In genomic region chr19:18306209-18306902, GRCh38 we compare ENCODE assay signal across 11 cellular contexts. TPM values are rescaled to one million over a fixed set of nuclear protein-coding genes. Genes with fewer than 3 reads are reported as not detected.
DNase-seq lines count a peak whose midpoint lies in the region; ATAC-seq, FAIRE-seq and TF ChIP-seq lines count a peak whose summit lies in the region.
"Had no signal": no experiment of that assay in that cellular context is flagged by ENCODE, and none has a peak within 500 bp of the region (broad histone marks: within the 10 kb centered on the region; RNA-seq: fewer than 3 reads in every experiment).

No MANE protein-coding gene starts in this region.

- WGBS in SK-N-SH (ENCODE audit: low lambda C conversion rate): 92% methylated on average over 26 of the region's 26 CpGs
- WGBS in small intestine, 3 donors: 75 to 82% (median 82%) methylated on average over 26 of the region's 26 CpGs
- WGBS in suprapubic skin: 90% methylated on average over 18 of the region's 26 CpGs

- TF ChIP-seq POLR2A in suprapubic skin (IDR thresholded peaks at IDR 0.05): no peak

- no peaks in the 10 kb centered on the region for H4K20me1 ChIP-seq in SK-N-SH (ENCODE audit: insufficient read depth)
- no peaks in the 10 kb centered on the region for H4K20me1 ChIP-seq in fibroblast of lung (ENCODE audit: control insufficient read depth, extremely low read depth, insufficient read depth, low read length)

- no peaks in the 10 kb centered on the region for H3K27me3 ChIP-seq in SK-N-SH (ENCODE audit: insufficient read depth)
- H3K27me3 ChIP-seq in fibroblast of lung (ENCODE audit: control insufficient read depth, insufficient read depth, low read length): no peaks in the 10 kb centered on the region
- H3K27me3 ChIP-seq in stomach smooth muscle (ENCODE audit: control insufficient read depth in 1 of 2, insufficient read depth in 2 of 2, low read length in 2 of 2): no peaks in the 10 kb centered on the region
- H3K27me3 ChIP-seq in small intestine (ENCODE audit: control insufficient read depth in 2 of 2, insufficient read depth in 2 of 2, low read length in 2 of 2): no peaks in the 10 kb centered on the region
- no peaks in the 10 kb centered on the region for H3K27me3 ChIP-seq in suprapubic skin

- H3K4me2 ChIP-seq in SK-N-SH (no peak overlapping the region), fibroblast of lung (ENCODE audit: extremely low read depth, insufficient read depth, low read length) (no peak overlapping the region)

- TF ChIP-seq CTCF in SK-N-SH (IDR thresholded peaks at IDR 0.05) (no peak), fibroblast of lung (conservative IDR thresholded peaks at IDR 0.05 in 1 of 2, IDR thresholded peaks at IDR 0.05 in 1 of 2; ENCODE audit: low read depth in 1 of 2, low read length in 2 of 2) (no peak), suprapubic skin (IDR thresholded peaks at IDR 0.05) (no peak)

- H3K79me2 ChIP-seq in SK-N-SH (ENCODE audit: insufficient read depth) (no peaks in the 10 kb centered on the region), fibroblast of lung (ENCODE audit: control insufficient read depth, insufficient read depth, low read length) (no peaks in the 10 kb centered on the region)

- H3K4me3 ChIP-seq in SK-N-SH (ENCODE audit: low read depth in 2 of 2, low read length in 1 of 2) (no peak overlapping the region), fibroblast of lung (replicated peaks in 1 of 4; ENCODE audit: control extremely low read depth in 1 of 4, insufficient read depth in 1 of 4, low read depth in 3 of 4, low read length in 4 of 4) (no peak overlapping the region), stomach smooth muscle (ENCODE audit: low read length in 2 of 2) (peak overlapping the region in 1 of 2 donors; percentile 29), small intestine (ENCODE audit: low read depth in 1 of 2, low read length in 2 of 2) (no peak overlapping the region), suprapubic skin (no peak overlapping the region)

- peak overlapping the region; percentile 97 for H3K4me3 Mint-ChIP-seq in T-helper 17 cell

- no peak for FAIRE-seq in small intestine (lab: Jason Lieb, UNC)

- H3K4me1 Mint-ChIP-seq in T-helper 17 cell: peaks cover 37% of the 10 kb centered on the region

- H3K27ac ChIP-seq in SK-N-SH (ENCODE audit: low read depth in 2 of 2, low read length in 1 of 2) (peak overlapping the region; percentile 97 to 98; a peak in 3 of 4 replicates), fibroblast of lung (ENCODE audit: insufficient read depth, low read length) (peak overlapping the region; percentile 52), stomach smooth muscle (ENCODE audit: low read length) (peak overlapping the region; percentile 99), small intestine (ENCODE audit: low read depth in 1 of 2, low read length in 1 of 2) (peak overlapping the region in 1 of 2 donors; percentile 63), suprapubic skin (no peak overlapping the region)
- H3K27ac ChIP-seq: VCaP had no signal

- H3K27me3 Mint-ChIP-seq in T-helper 17 cell: no peaks in the 10 kb centered on the region

- no peaks in the 10 kb centered on the region for H3K9me3 ChIP-seq in SK-N-SH
- no peaks in the 10 kb centered on the region for H3K9me3 ChIP-seq in T-helper 17 cell (ENCODE audit: control insufficient read depth, low read length, poor library complexity, severe bottlenecking)
- no peaks in the 10 kb centered on the region for H3K9me3 ChIP-seq in fibroblast of lung (ENCODE audit: control insufficient read depth, insufficient read depth, low read depth, low read length)
- H3K9me3 ChIP-seq in stomach smooth muscle (ENCODE audit: control insufficient read depth in 2 of 2, low read length in 2 of 2): no peaks in the 10 kb centered on the region
- H3K9me3 ChIP-seq in small intestine (ENCODE audit: control insufficient read depth, low read depth): no peaks in the 10 kb centered on the region
- H3K9me3 ChIP-seq in suprapubic skin: no peaks in the 10 kb centered on the region

- CTCF ChIA-PET in SK-N-SH (lab: Yijun Ruan, JAX): interaction anchor here (0.9 to 1.3 kb wide), 4 partner anchors 15 to 28 kb away, joined by 3 to 5 read pairs (median 4); no protein-coding TSS in a partner anchor

- H2AFZ ChIP-seq in SK-N-SH (ENCODE audit: low read depth) (no peak overlapping the region), fibroblast of lung (ENCODE audit: low read length) (no peak overlapping the region)

- DNase-seq in SK-N-SH (peak; percentile 15), T-helper 17 cell (no peak), fibroblast of lung (ENCODE audit: low read depth in 2 of 2) (no peak), small intestine (no peak), HT-29 (ENCODE audit: low spot score) (no peak), suprapubic skin (ENCODE audit: low spot score in 2 of 2) (no peak)
- DNase-seq: 8988T, NCI-H226 had no signal

- TF ChIP-seq RAD21 in SK-N-SH (IDR thresholded peaks at IDR 0.05; ENCODE audit: low read length): no peak

- H3K27ac Mint-ChIP-seq in T-helper 17 cell: peak overlapping the region; percentile 99

- H3F3A ChIP-seq in SK-N-SH (replicated peaks; ENCODE audit: insufficient read depth): peaks cover 18% of the 10 kb centered on the region

- no peak overlapping the region for H3K9ac ChIP-seq in SK-N-SH
- H3K9ac ChIP-seq in fibroblast of lung (ENCODE audit: insufficient read depth, low read length): no peak overlapping the region
- peak overlapping the region in 1 of 2 donors; percentile 14 for H3K9ac ChIP-seq in stomach smooth muscle (ENCODE audit: low read length in 2 of 2)

- H3K36me3 ChIP-seq in SK-N-SH (replicated peaks in 1 of 2; ENCODE audit: control insufficient read depth in 1 of 2, insufficient read depth in 2 of 2, low read length in 1 of 2) (peaks cover 0 to 41% of the 10 kb centered on the region in 2 experiments), fibroblast of lung (ENCODE audit: control insufficient read depth, insufficient read depth, low read length) (peaks cover 4% of the 10 kb centered on the region), stomach smooth muscle (ENCODE audit: control insufficient read depth in 2 of 2, insufficient read depth in 2 of 2, low read length in 2 of 2) (no peaks in the 10 kb centered on the region), small intestine (ENCODE audit: control insufficient read depth in 2 of 2, insufficient read depth in 2 of 2, low read length in 2 of 2) (peaks cover 2 to 4% of the 10 kb centered on the region in 2 donors), suprapubic skin (peaks cover 19% of the 10 kb centered on the region)

- H3K9me2 ChIP-seq in SK-N-SH: no peaks in the 10 kb centered on the region

- peaks cover 4% of the 10 kb centered on the region for H3K36me3 Mint-ChIP-seq in T-helper 17 cell (ENCODE audit: low read depth)

- POLR2A ChIA-PET in SK-N-SH (lab: Yijun Ruan, JAX): interaction anchor here (2.2 kb wide), 2 partner anchors 16 to 25 kb away, joined by 19 to 50 read pairs; partner anchors contain the start of genes JUND and LSM4

- H3K4me1 ChIP-seq in SK-N-SH (ENCODE audit: control insufficient read depth in 1 of 2, insufficient read depth in 2 of 2, low read depth in 1 of 2, low read length in 1 of 2) (peaks cover 18 to 23% of the 10 kb centered on the region in 2 experiments; a peak in 3 of 4 replicates), fibroblast of lung (ENCODE audit: control insufficient read depth, extremely low read depth, insufficient read depth, low read length) (peaks cover 25% of the 10 kb centered on the region), stomach smooth muscle (ENCODE audit: control insufficient read depth, insufficient read depth, low read length) (peaks cover 57% of the 10 kb centered on the region), small intestine (ENCODE audit: control insufficient read depth in 2 of 2, insufficient read depth in 1 of 2, low read depth in 1 of 2, low read length in 1 of 2) (peaks cover 7 to 12% of the 10 kb centered on the region in 2 donors), suprapubic skin (peaks cover 61% of the 10 kb centered on the region)

- ATAC-seq in SK-N-SH treated with all-trans-retinoic acid at 6 μM for 48 hours: no peak
- no peak for ATAC-seq in T-helper 17 cell

- TF ChIP-seq EP300 in SK-N-SH (IDR thresholded peaks at IDR 0.05; ENCODE audit: borderline replicate concordance in 1 of 2, low read depth in 1 of 2, low read length in 1 of 2) (no peak), suprapubic skin (IDR thresholded peaks at IDR 0.05) (no peak)

RNA-seq across cellular contexts. Expression of gene LSM4, which starts 16.5 kb away (rescaled TPM):
- 235 and 277 TPM in 2 replicates for polyA plus RNA-seq in SK-N-SH (2012; rRNA removed)
- polyA plus RNA-seq in SK-N-SH (2012; cell fraction: cytosol; rRNA removed): 193 and 249 TPM in 2 replicates
- 104 and 192 TPM in 2 replicates for polyA plus RNA-seq in SK-N-SH (2012; cell fraction: nucleus; rRNA removed)
- 10 to 100 TPM; 43.3 to 46.6 TPM for total RNA-seq in T-helper 17 cell
- 70.9 and 124 TPM in 2 replicates for total RNA-seq in fibroblast of lung
- 50.9 and 97.2 TPM in 2 replicates for polyA plus RNA-seq in fibroblast of lung
- polyA plus RNA-seq in fibroblast of lung (2012): 80.5 and 169 TPM in 2 replicates
- polyA minus RNA-seq in fibroblast of lung (ENCODE audit: low replicate concordance): 12.9 and 24.4 TPM in 2 replicates
- 100 to 1,000 TPM; 166 to 269 (median 206) TPM for polyA plus RNA-seq in small intestine
- 733 and 750 TPM in 2 replicates for total RNA-seq in HT-29 (2014; rRNA removed; shearing (Covaris generic))
- total RNA-seq in suprapubic skin: 100 to 1,000 TPM in 2 of 4 donors, 10 to 100 TPM in 2; 53.1 to 115 (median 103) TPM

RNA-seq across cellular contexts. Expression of gene JUND, which starts 24.9 kb away (rescaled TPM):
- polyA plus RNA-seq in SK-N-SH (2012; rRNA removed): 92.5 and 115 TPM in 2 replicates
- 55.4 and 101 TPM in 2 replicates for polyA plus RNA-seq in SK-N-SH (2012; cell fraction: cytosol; rRNA removed)
- polyA plus RNA-seq in SK-N-SH (2012; cell fraction: nucleus; rRNA removed): 125 and 131 TPM in 2 replicates
- 1,000 to 10,000 TPM; 1,212 to 1,401 TPM for total RNA-seq in T-helper 17 cell
- total RNA-seq in fibroblast of lung: 149 and 166 TPM in 2 replicates
- polyA plus RNA-seq in fibroblast of lung: 47.6 and 65.8 TPM in 2 replicates
- polyA plus RNA-seq in fibroblast of lung (2012): 92.1 and 103 TPM in 2 replicates
- 15.3 and 34.4 TPM in 2 replicates for polyA minus RNA-seq in fibroblast of lung (ENCODE audit: low replicate concordance)
- polyA plus RNA-seq in small intestine: 100 to 1,000 TPM; 129 to 211 (median 159) TPM
- total RNA-seq in HT-29 (2014; rRNA removed; shearing (Covaris generic)): 379 and 438 TPM in 2 replicates
- total RNA-seq in suprapubic skin: 100 to 1,000 TPM; 330 to 579 (median 396) TPM

RNA-seq across cellular contexts. Expression of gene IQCN, which starts 32.1 kb away (rescaled TPM):
- polyA plus RNA-seq in SK-N-SH (2012; rRNA removed) (1.9 and 2.5 TPM in 2 replicates), fibroblast of lung (0.27 and 0.79 TPM in 2 replicates), small intestine (10 to 100 TPM in 1 of 3 donors, 1 to 10 TPM in 2; 1.5 to 15.2 (median 5.4) TPM)
- polyA plus RNA-seq in SK-N-SH (2012; cell fraction: cytosol; rRNA removed): 0.19 and 0.41 TPM in 2 replicates
- 16.0 and 19.5 TPM in 2 replicates for polyA plus RNA-seq in SK-N-SH (2012; cell fraction: nucleus; rRNA removed)
- total RNA-seq in T-helper 17 cell (10 to 100 TPM; 16.5 to 21.9 TPM), fibroblast of lung (0.51 and 0.83 TPM in 2 replicates), suprapubic skin (10 to 100 TPM in 3 of 4 donors, 1 to 10 TPM in 1; 8.1 to 27.6 (median 13.6) TPM)
- polyA plus RNA-seq in fibroblast of lung (2012): 0.23 and 1.1 TPM in 2 replicates
- polyA minus RNA-seq in fibroblast of lung (ENCODE audit: low replicate concordance): 3.5 and 7.5 TPM in 2 replicates
- total RNA-seq in HT-29 (2014; rRNA removed; shearing (Covaris generic)): 0.71 and 1.1 TPM in 2 replicates

RNA-seq across cellular contexts. Expression of gene PGPEP1, which starts 34.0 kb away (rescaled TPM):
- polyA plus RNA-seq in SK-N-SH (2012; rRNA removed) (13.8 and 13.9 TPM in 2 replicates), fibroblast of lung (17.0 and 25.4 TPM in 2 replicates), small intestine (10 to 100 TPM; 29.1 to 47.0 (median 30.3) TPM)
- 6.6 and 6.9 TPM in 2 replicates for polyA plus RNA-seq in SK-N-SH (2012; cell fraction: cytosol; rRNA removed)
- 29.5 and 30.2 TPM in 2 replicates for polyA plus RNA-seq in SK-N-SH (2012; cell fraction: nucleus; rRNA removed)
- total RNA-seq in T-helper 17 cell (10 to 100 TPM; 22.0 to 28.3 TPM), fibroblast of lung (63.9 and 78.8 TPM in 2 replicates), suprapubic skin (1 to 10 TPM; 4.6 to 8.0 (median 7.6) TPM)
- polyA plus RNA-seq in fibroblast of lung (2012): 17.8 and 24.4 TPM in 2 replicates
- polyA minus RNA-seq in fibroblast of lung (ENCODE audit: low replicate concordance): 110 and 120 TPM in 2 replicates
- 13.6 and 18.9 TPM in 2 replicates for total RNA-seq in HT-29 (2014; rRNA removed; shearing (Covaris generic))
